In genomic region chr2:84459944-84460429, GRCh38 we compare ENCODE assay signal across 7 cellular contexts. TPM values are rescaled to one million over a fixed set of nuclear protein-coding genes. Genes with fewer than 3 reads are reported as not detected.
DNase-seq lines count a peak whose midpoint lies in the region; ATAC-seq and TF ChIP-seq lines count a peak whose summit lies in the region.

No MANE protein-coding gene starts in this region.

- H3K79me2 ChIP-seq in OCI-LY7 (ENCODE audit: insufficient read depth, low read depth, low read length): peaks cover 36% of the 10 kb centered on the region

- POLR2A ChIA-PET in OCI-LY7 (lab: Charles Lee): interaction anchor here (0.7 to 1.5 kb wide), 5 partner anchors 9 to 438 kb away, joined by 3 to 4 read pairs (median 3); no protein-coding TSS in a partner anchor

- TSS peak; percentile 91 for BruUV-seq in OCI-LY7 (replicated peaks; lab: Mats Ljungman, UMichigan)

- H3K27ac ChIP-seq in OCI-LY7 (ENCODE audit: low read depth, low read length, poor library complexity, severe bottlenecking) (peak overlapping the region; percentile 36), esophagus muscularis mucosa (replicated peaks in 1 of 4) (peak overlapping the region in 3 of 4 donors; percentile 92 to 95 (median 94)), prostate gland (peak overlapping the region; percentile 74 to 83)

- intact Hi-C loops in OCI-LY7 (cut with micrococcal nuclease; ENCODE audit: unreplicated experiment): no loop called here
- intact Hi-C loops in esophagus muscularis mucosa (cut with DNase I): no loop called here
- intact Hi-C loops in prostate gland (cut with DNase I): no loop called here

- TF ChIP-seq EP300 in esophagus muscularis mucosa (IDR thresholded peaks at IDR 0.05): no peak

- WGBS in esophagus muscularis mucosa: 12% methylated on average over 4 of the region's 4 CpGs
- WGBS in prostate gland: 15% methylated on average over 4 of the region's 4 CpGs

- no peak for TF ChIP-seq POLR2A in esophagus muscularis mucosa (IDR thresholded peaks at IDR 0.05; ENCODE audit: low read depth)
- no peak for TF ChIP-seq POLR2A in prostate gland (IDR thresholded peaks at IDR 0.05)

- H3K36me3 ChIP-seq in OCI-LY7 (ENCODE audit: insufficient read depth, low read length): peaks cover 7% of the 10 kb centered on the region
- no peaks in the 10 kb centered on the region for H3K36me3 ChIP-seq in esophagus muscularis mucosa
- no peaks in the 10 kb centered on the region for H3K36me3 ChIP-seq in prostate gland

- H3K4me3 ChIP-seq in OCI-LY7 (ENCODE audit: low read depth, low read length, poor library complexity, severe bottlenecking) (peak overlapping the region; percentile 97), esophagus muscularis mucosa (peak overlapping the region; percentile 93 to 100 (median 98)), prostate gland (peak overlapping the region; percentile 94 to 98)

- H3K9me2 ChIP-seq in OCI-LY7 (ENCODE audit: insufficient read depth, low read length): no peaks in the 10 kb centered on the region

- H3K27me3 ChIP-seq in esophagus muscularis mucosa (no peaks in the 10 kb centered on the region), prostate gland (replicated peaks; ENCODE audit: insufficient read depth) (no peaks in the 10 kb centered on the region)

- H3K4me1 ChIP-seq in OCI-LY7 (ENCODE audit: insufficient read depth, low read length, poor library complexity, severe bottlenecking) (peaks cover 22% of the 10 kb centered on the region), esophagus muscularis mucosa (peaks cover 27 to 44% (median 30%) of the 10 kb centered on the region in 4 donors), prostate gland (replicated peaks) (no peaks in the 10 kb centered on the region)

- H3K4me2 ChIP-seq in OCI-LY7 (ENCODE audit: low read length): peak overlapping the region; percentile 96

- peak overlapping the region; percentile 97 for H2AFZ ChIP-seq in OCI-LY7 (ENCODE audit: low read length)

- peaks cover 12% of the 10 kb centered on the region for H4K20me1 ChIP-seq in OCI-LY7 (ENCODE audit: insufficient read depth, low read length)

- CTCF ChIA-PET in OCI-LY7 (lab: Charles Lee; ENCODE audit: unreplicated experiment): no interaction called here

- peak; percentile 0 for ATAC-seq in GM18858 (IDR thresholded peaks at IDR 0.05; ENCODE audit: unreplicated experiment)

- DNase-seq in OCI-LY7 (ENCODE audit: low spot score) (peak; percentile 12), esophagus muscularis mucosa (ENCODE audit: extremely low spot score) (no peak), prostate gland (ENCODE audit: low spot score) (no peak), amygdala (lab: John Stamatoyannopoulos, UW) (no peak), KG1 (lab: John Stamatoyannopoulos, UW) (no peak)
- DNase-seq in stimulated activated CD4-positive, alpha-beta T cell treated with anti-CD3 and anti-CD28 coated beads, Interleukin-2, amount 100 ng/mL, for 48 hours: no peak

- no peaks in the 10 kb centered on the region for H3K9me3 ChIP-seq in OCI-LY7 (ENCODE audit: low read length)
- H3K9me3 ChIP-seq in esophagus muscularis mucosa: no peaks in the 10 kb centered on the region
- H3K9me3 ChIP-seq in prostate gland: no peaks in the 10 kb centered on the region

- TF ChIP-seq CTCF in OCI-LY7 (conservative IDR thresholded peaks at IDR 0.05; ENCODE audit: low read length) (no peak), esophagus muscularis mucosa (IDR thresholded peaks at IDR 0.05) (no peak), prostate gland (IDR thresholded peaks at IDR 0.05) (no peak)

RNA-seq across cellular contexts. Expression of gene SUCLG1, which starts 0.9 kb away (rescaled TPM):
- total RNA-seq in OCI-LY7 (2014; rRNA removed; shearing (Covaris generic)): 47.5 and 50.6 TPM in 2 replicates
- total RNA-seq in OCI-LY7 (2022): 62.3 and 66.4 TPM in 2 replicates
- total RNA-seq in esophagus muscularis mucosa: 10 to 100 TPM; 61.1 to 96.8 (median 92.6) TPM
- 10 to 100 TPM; 50.3 to 92.2 TPM for total RNA-seq in prostate gland

RNA-seq across cellular contexts. Expression of gene DNAH6, which starts 56.3 kb away (rescaled TPM):
- 0.31 and 0.63 TPM in 2 replicates for total RNA-seq in OCI-LY7 (2014; rRNA removed; shearing (Covaris generic))
- total RNA-seq in OCI-LY7 (2022) (1.6 and 3.4 TPM in 2 replicates), esophagus muscularis mucosa (under 1 TPM; 0.11 to 0.42 (median 0.23) TPM), prostate gland (1 to 10 TPM; 1.1 to 4.9 TPM)

Comparison
In these comparisons a context has a peak if more than half of its experiments do, and no peak if none do; other contexts are left out.
1. H3K27ac ChIP-seq: peak in every context shown above with its lines; median percentile 94 in esophagus muscularis mucosa; 78 in prostate gland; 36 in OCI-LY7.